Comparison of ENCODE assay signal across 21 cellular contexts in the genomic region with DNA sequence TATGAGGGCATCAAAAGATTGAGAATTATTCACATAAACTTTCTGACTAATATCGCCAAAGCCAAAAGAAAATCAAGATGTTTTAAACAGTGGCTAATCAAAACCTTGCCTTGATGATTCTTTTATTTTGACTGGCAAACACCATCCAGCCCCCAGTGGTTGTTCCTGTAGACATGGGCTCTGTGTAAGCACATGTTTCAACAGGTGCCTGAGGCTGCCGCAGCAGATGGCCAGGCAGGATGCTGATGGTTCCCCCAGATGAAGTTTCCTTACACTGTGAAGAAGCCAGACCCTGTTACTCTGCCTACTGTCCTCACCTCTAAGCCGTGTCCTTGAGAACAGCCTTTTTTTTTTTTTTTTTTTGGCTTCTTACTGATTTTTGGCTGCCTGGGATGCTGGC.
"Had no signal": no experiment of that assay in that cellular context is flagged by ENCODE, and none has a peak within 500 bp of the region (broad histone marks: within the 10 kb centered on the region; RNA-seq: fewer than 3 reads in every experiment).

No MANE protein-coding gene starts in this region.

- ATAC-seq: foreskin keratinocyte; left lobe of liver; mucosa of descending colon; natural killer cell; right lobe of liver; stimulated activated effector memory CD8-positive, alpha-beta T cell treated with anti-CD3 and anti-CD28 coated beads, Interleukin-12 subunit alpha, Interleukin-12 subunit beta, amount 100 ng/mL, for 72 hours; stimulated activated naive CD8-positive, alpha-beta T cell treated with anti-CD3 and anti-CD28 coated beads, Interleukin-15, Interleukin-2, amounts not matched to agents 100 U/mL and 50 U/mL, for 24 hours had no signal

- H3K4me3 ChIP-seq: colonic mucosa, mucosa of descending colon, neural progenitor cell, prostate gland, right lobe of liver, suprapubic skin, thyroid gland had no signal

- H3K4me3 Mint-ChIP-seq: natural killer cell; neural progenitor cell; stimulated activated effector memory CD8-positive, alpha-beta T cell treated with anti-CD3 and anti-CD28 coated beads, Interleukin-12 subunit alpha, Interleukin-12 subunit beta, amount 100 ng/mL, for 72 hours; type B pancreatic cell had no signal

- H3K36me3 Mint-ChIP-seq: natural killer cell; neural progenitor cell; stimulated activated effector memory CD8-positive, alpha-beta T cell treated with anti-CD3 and anti-CD28 coated beads, Interleukin-12 subunit alpha, Interleukin-12 subunit beta, amount 100 ng/mL, for 72 hours; type B pancreatic cell had no signal

- H3K27ac Mint-ChIP-seq: natural killer cell; neural progenitor cell; stimulated activated effector memory CD8-positive, alpha-beta T cell treated with anti-CD3 and anti-CD28 coated beads, Interleukin-12 subunit alpha, Interleukin-12 subunit beta, amount 100 ng/mL, for 72 hours; type B pancreatic cell had no signal

- DNase-seq: colonic mucosa; dermis blood vessel endothelial cell; foreskin keratinocyte; head of caudate nucleus; hippocampal formation; kidney glomerular epithelial cell; mucosa of descending colon; natural killer cell; occipital lobe; retina; right lobe of liver; stimulated activated CD4-positive, alpha-beta T cell treated with anti-CD3 and anti-CD28 coated beads, Interleukin-4, amount 100 ng/mL, for 1 hour; stimulated activated CD8-positive, alpha-beta memory T cell treated with anti-CD3 and anti-CD28 coated beads, Interleukin-4, amount 100 ng/mL, for 48 hours; stimulated activated naive CD8-positive, alpha-beta T cell treated with anti-CD3 and anti-CD28 coated beads, Interleukin-15, Interleukin-2, amounts not matched to agents 100 U/mL and 50 U/mL, for 24 hours; thyroid gland had no signal

- H3K9me3 Mint-ChIP-seq: neural progenitor cell had no signal

- H3K4me1 Mint-ChIP-seq: natural killer cell; stimulated activated effector memory CD8-positive, alpha-beta T cell treated with anti-CD3 and anti-CD28 coated beads, Interleukin-12 subunit alpha, Interleukin-12 subunit beta, amount 100 ng/mL, for 72 hours had no signal

- H3K27me3 Mint-ChIP-seq: type B pancreatic cell had no signal
